In genomic region chr10:45008524-45009161, GRCh38 we compare ENCODE assay signal across 1 cellular context.
TF ChIP-seq lines count a peak whose summit lies in the region.

No MANE protein-coding gene starts in this region.

TF ChIP-seq in SK-N-SH, 30 proteins besides CTCF, POLR2A, EP300 and RAD21 (continued from another document):
- TF ChIP-seq REST (IDR thresholded peaks at IDR 0.05; ENCODE audit: low read depth, low read length) = no peak
- TF ChIP-seq ZBTB33 (IDR thresholded peaks at IDR 0.05; ENCODE audit: borderline replicate concordance, low read depth) = no peak
- TF ChIP-seq SMC3 (IDR thresholded peaks at IDR 0.05; ENCODE audit: low read depth, low read length) = peak; percentile 48
- TF ChIP-seq SIN3A (IDR thresholded peaks at IDR 0.05; ENCODE audit: borderline replicate concordance, low read depth, low read length) = 0 out of 2 replicates have a peak, but pooled peaks have one; percentile 57
- TF ChIP-seq FOSL2 (IDR thresholded peaks at IDR 0.05; ENCODE audit: borderline replicate concordance, low read depth) = no peak
- TF ChIP-seq FOXM1 (IDR thresholded peaks at IDR 0.05; ENCODE audit: low read depth) = no peak
- no peak for TF ChIP-seq USF1 (IDR thresholded peaks at IDR 0.05; ENCODE audit: borderline replicate concordance, low read depth)
- no peak for TF ChIP-seq POLR2AphosphoS5 (IDR thresholded peaks at IDR 0.05; ENCODE audit: low read depth, low read length)
- TF ChIP-seq FOXJ3 (CRISPR knock-in tag; IDR thresholded peaks at IDR 0.05) = no peak
- no peak for TF ChIP-seq ELF1 (IDR thresholded peaks at IDR 0.05)
